23 cellular contexts compared by ENCODE assay signal in genomic region chr10:103775786-103776185, GRCh38.
DNase-seq lines count a peak whose midpoint lies in the region; ATAC-seq and TF ChIP-seq lines count a peak whose summit lies in the region.
"Had no signal": no experiment of that assay in that cellular context is flagged by ENCODE, and none has a peak within 500 bp of the region (broad histone marks: within the 10 kb centered on the region; RNA-seq: fewer than 3 reads in every experiment).

No MANE protein-coding gene starts in this region.

- H2BK120ac ChIP-seq in IMR-90 (ENCODE audit: low read depth, low read length), result no peak overlapping the region

- no peak overlapping the region for H4K8ac ChIP-seq in IMR-90 (ENCODE audit: low read depth in 2 of 2, low read length in 2 of 2)

- H3K79me1 ChIP-seq in IMR-90 (ENCODE audit: low read depth in 1 of 2, low read length in 2 of 2), result peaks cover 0 to 25% of the 10 kb centered on the region in 2 experiments; a peak in 2 of 4 replicates

- peaks cover 6% of the 10 kb centered on the region; the same call in 1 of the 2 replicates for H3K9me1 ChIP-seq in IMR-90 (ENCODE audit: insufficient read depth, low read length)

- no peak overlapping the region for H3K14ac ChIP-seq in IMR-90 (replicated peaks; ENCODE audit: low read depth, low read length)

- POLR2A ChIA-PET in IMR-90 (lab: Charles Lee; ENCODE audit: unreplicated experiment), result no interaction called here

- peak; percentile 29 for DNase-seq in NCI-H2227 (lab: John Stamatoyannopoulos, UW; ENCODE audit: unreplicated experiment)
- DNase-seq in NCI-H2227 treated with DMSO at 0.1 percent for 48 hours (lab: John Stamatoyannopoulos, UW), result no peak
- DNase-seq in IMR-90, result no peak
- DNase-seq in SK-N-DZ (ENCODE audit: low spot score), result peak; percentile 77
- peak; percentile 67 for DNase-seq in osteoblast (ENCODE audit: insufficient read length, low spot score, missing footprints)
- no peak for DNase-seq in NCI-H2081 treated with DMSO at 0.1 percent for 48 hours (lab: John Stamatoyannopoulos, UW)
- DNase-seq in hypothalamus (lab: John Stamatoyannopoulos, UW), result no peak
- DNase-seq: 8988T; ACHN; Calu3; H9; NCI-H1048; NCI-H1417; NCI-H187; NCI-H510A; NCI-H748 treated with DMSO at 0.1 percent for 48 hours; NK-92 treated with Interleukin-12 subunit alpha and Interleukin-12 subunit beta, amount 100 ng/mL, for 24 hours; PC-3; SJCRH30; T-helper 1 cell had no signal

- H3K4me2 ChIP-seq in IMR-90 (ENCODE audit: low read depth, low read length), result no peak overlapping the region
- no peak overlapping the region for H3K4me2 ChIP-seq in osteoblast (ENCODE audit: insufficient read depth, low read length)
- H3K4me2 ChIP-seq: GM23338 had no signal

- no peak overlapping the region for H3K18ac ChIP-seq in IMR-90 (ENCODE audit: low read depth, low read length)

- WGBS in IMR-90 (ENCODE audit: extremely low coverage in 2 of 2, insufficient read length in 1 of 2), 2 experiments, result no CpG with 5 or more reads among the region's 5 CpGs

- H2AFZ ChIP-seq in IMR-90 (replicated peaks; ENCODE audit: low read length, poor library complexity), result no peak overlapping the region
- H2AFZ ChIP-seq in osteoblast (ENCODE audit: low read length), result no peak overlapping the region
- H2AFZ ChIP-seq: GM23338 had no signal

- peaks cover under 1% of the 10 kb centered on the region for H3K9me3 ChIP-seq in IMR-90 (ENCODE audit: control insufficient read depth, insufficient read depth, low read length)
- no peaks in the 10 kb centered on the region for H3K9me3 ChIP-seq in osteoblast (ENCODE audit: low read depth, low read length)
- H3K9me3 ChIP-seq: SJCRH30 had no signal

- no peak for TF ChIP-seq RAD21 in IMR-90 (IDR thresholded peaks at IDR 0.05; ENCODE audit: low read length)

- intact Hi-C loops in IMR-90 (cut with micrococcal nuclease), result loop anchor here (5.0 kb wide), 1 partner anchor 58 kb away; no protein-coding TSS in a partner anchor

- H2BK5ac ChIP-seq in IMR-90 (ENCODE audit: low read depth, low read length, poor library complexity, severe bottlenecking), result no peak overlapping the region

- H3K4ac ChIP-seq in IMR-90 (ENCODE audit: low read depth, low read length), result no peak overlapping the region

- CTCF ChIA-PET in IMR-90 (lab: Yijun Ruan, JAX), result interaction anchor here (0.9 kb wide), 1 partner anchor 11 kb away, joined by 3 read pairs; no protein-coding TSS in a partner anchor

- H3K27ac ChIP-seq in IMR-90 (ENCODE audit: insufficient read depth, low read length) (no peak overlapping the region), osteoblast (ENCODE audit: low read depth, low read length) (no peak overlapping the region)
- H3K27ac ChIP-seq: SJCRH30 had no signal

- peaks cover 16% of the 10 kb centered on the region; the same call in 1 of the 2 replicates for H3K4me1 ChIP-seq in IMR-90 (ENCODE audit: control insufficient read depth, insufficient read depth, low read length)
- peaks cover 20% of the 10 kb centered on the region for H3K4me1 ChIP-seq in osteoblast (ENCODE audit: insufficient read depth, low read length)
- H3K4me1 ChIP-seq: SJCRH30 had no signal

- no peak overlapping the region for H3K9ac ChIP-seq in IMR-90 (ENCODE audit: low read depth, low read length)

- in situ Hi-C loops in IMR-90 (cut with MboI; ENCODE audit: low sequenced_read_pairs), result no loop called here

- no peak overlapping the region for H2BK15ac ChIP-seq in IMR-90 (ENCODE audit: low read depth, low read length)

- H4K20me1 ChIP-seq in IMR-90 (ENCODE audit: insufficient read depth, low read length), result peaks cover 5% of the 10 kb centered on the region
- H4K20me1 ChIP-seq in osteoblast (ENCODE audit: insufficient read depth, low read length), result peaks cover 8% of the 10 kb centered on the region

- H4K91ac ChIP-seq in IMR-90 (ENCODE audit: insufficient read depth, low read depth, low read length), result no peak overlapping the region

- ATAC-seq in IMR-90 (ENCODE audit: low read depth) (no peak), HG03039 (IDR thresholded peaks at IDR 0.05; ENCODE audit: unreplicated experiment) (no peak)
- ATAC-seq: GM23338, PC-3, Right ventricle myocardium inferior had no signal

- peak overlapping the region; percentile 37 for H2AK9ac ChIP-seq in IMR-90 (replicated peaks; ENCODE audit: low read depth, low read length, poor library complexity)

- H2AK5ac ChIP-seq in IMR-90 (ENCODE audit: low read depth, low read length), result no peak overlapping the region

- TF ChIP-seq POLR2A in IMR-90 (IDR thresholded peaks at IDR 0.05; ENCODE audit: low read depth, low read length), result no peak

- H3K4me3 ChIP-seq in IMR-90 (ENCODE audit: insufficient read depth, low read depth, low read length) (no peak overlapping the region), osteoblast (ENCODE audit: insufficient read depth, low read length) (no peak overlapping the region)
- H3K4me3 ChIP-seq: GM23338, SJCRH30 had no signal

- H3K36me3 ChIP-seq in IMR-90 (ENCODE audit: control insufficient read depth, insufficient read depth, low read length) (no peaks in the 10 kb centered on the region), osteoblast (ENCODE audit: insufficient read depth, low read length) (no peaks in the 10 kb centered on the region)
- H3K36me3 ChIP-seq: SJCRH30 had no signal

- no peak overlapping the region for H2BK20ac ChIP-seq in IMR-90 (ENCODE audit: low read depth, low read length)

- H3K79me2 ChIP-seq in osteoblast (ENCODE audit: insufficient read depth, low read length), result no peaks in the 10 kb centered on the region

- dilution Hi-C loops in IMR-90 (cut with HindIII; ENCODE audit: low sequenced_read_pairs, unreplicated experiment), result no loop called here

- no peaks in the 10 kb centered on the region for H3K27me3 ChIP-seq in IMR-90 (ENCODE audit: control insufficient read depth, insufficient read depth, low read length)
- no peaks in the 10 kb centered on the region for H3K27me3 ChIP-seq in osteoblast (ENCODE audit: insufficient read depth, low read length)
- H3K27me3 ChIP-seq: SJCRH30 had no signal

- TF ChIP-seq CTCF in IMR-90 (conservative IDR thresholded peaks at IDR 0.05; ENCODE audit: low read depth, low read length) (no peak), osteoblast (IDR thresholded peaks at IDR 0.05; ENCODE audit: extremely low read depth, low read depth, low read length) (no peak)

- no TSS peak for BruUV-seq in IMR-90 (replicated peaks; lab: Mats Ljungman, UMichigan)

- no peak overlapping the region for H4K5ac ChIP-seq in IMR-90 (ENCODE audit: low read depth, low read length)

- no peak overlapping the region for H3K23ac ChIP-seq in IMR-90 (ENCODE audit: low read depth, low read length)

- no peak overlapping the region for H3K56ac ChIP-seq in IMR-90 (ENCODE audit: extremely low read depth, insufficient read depth, low read length)

TF ChIP-seq in IMR-90, 13 proteins besides CTCF, POLR2A, EP300 and RAD21:
- TF ChIP-seq BHLHE40 (IDR thresholded peaks at IDR 0.05; ENCODE audit: low read depth, low read length), result no peak
- no peak for TF ChIP-seq RCOR1 (IDR thresholded peaks at IDR 0.05; ENCODE audit: insufficient replicate concordance, low read length)
- TF ChIP-seq RFX5 (IDR thresholded peaks at IDR 0.05; ENCODE audit: low read depth, low read length), result no peak
- TF ChIP-seq MXI1 (IDR thresholded peaks at IDR 0.05; ENCODE audit: borderline replicate concordance, low read depth, low read length), result no peak
- no peak for TF ChIP-seq CHD1 (IDR thresholded peaks at IDR 0.05; ENCODE audit: low read depth, low read length)
- no peak for TF ChIP-seq FOS (IDR thresholded peaks at IDR 0.05; ENCODE audit: low read depth, low read length)
- no peak for TF ChIP-seq CEBPB (IDR thresholded peaks at IDR 0.05; ENCODE audit: low read depth, low read length)
- TF ChIP-seq, protein P1, sequence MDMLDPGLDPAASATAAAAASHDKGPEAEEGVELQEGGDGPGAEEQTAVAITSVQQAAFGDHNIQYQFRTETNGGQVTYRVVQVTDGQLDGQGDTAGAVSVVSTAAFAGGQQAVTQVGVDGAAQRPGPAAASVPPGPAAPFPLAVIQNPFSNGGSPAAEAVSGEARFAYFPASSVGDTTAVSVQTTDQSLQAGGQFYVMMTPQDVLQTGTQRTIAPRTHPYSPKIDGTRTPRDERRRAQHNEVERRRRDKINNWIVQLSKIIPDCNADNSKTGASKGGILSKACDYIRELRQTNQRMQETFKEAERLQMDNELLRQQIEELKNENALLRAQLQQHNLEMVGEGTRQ (IDR thresholded peaks at IDR 0.05; ENCODE audit: low read depth, low read length), result no peak
- TF ChIP-seq MAZ (IDR thresholded peaks at IDR 0.05; ENCODE audit: borderline replicate concordance, low read depth, low read length), result no peak
- no peak for TF ChIP-seq ELK1 (IDR thresholded peaks at IDR 0.05; ENCODE audit: borderline replicate concordance, low read depth, low read length)
TF ChIP-seq in IMR-90: peak in this region for 0.

Comparison
In these comparisons a context has a peak if more than half of its experiments do, and no peak if none do; other contexts are left out.
1. DNase-seq: peak in NCI-H2227 (single experiment), SK-N-DZ (single experiment) and osteoblast (single experiment); none in NCI-H2227 treated with DMSO at 0.1 percent for 48 hours (single experiment), IMR-90 (single experiment), NCI-H2081 treated with DMSO at 0.1 percent for 48 hours (single experiment) and hypothalamus (0 of 51).